Comparison of ENCODE assay signal across 9 cellular contexts in the genomic region with DNA sequence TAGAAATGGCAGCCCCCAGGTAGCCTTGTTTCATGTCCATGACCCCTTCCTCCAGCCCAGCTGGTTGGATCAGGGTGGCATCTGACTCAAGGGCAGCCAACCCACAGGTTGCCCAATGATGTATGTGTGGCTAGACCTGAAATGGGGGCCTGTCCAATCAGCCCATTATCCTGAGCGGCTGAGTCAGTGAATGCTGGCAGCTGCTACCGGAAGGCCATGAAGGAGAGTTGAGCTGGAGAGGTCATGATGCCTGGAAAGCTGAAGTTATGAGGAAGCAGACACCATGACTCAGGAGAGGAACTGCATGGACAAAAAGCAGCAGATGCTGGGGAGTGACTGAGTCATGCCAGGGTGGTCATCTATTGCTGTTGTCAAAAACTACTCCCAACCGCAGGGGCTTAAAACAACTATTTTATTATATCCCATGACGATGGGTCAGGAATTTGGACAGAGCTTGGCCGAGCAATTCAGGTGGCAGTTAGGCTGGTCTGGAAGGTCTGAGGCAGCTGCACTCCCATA.
DNase-seq lines count a peak whose midpoint lies in the region; ATAC-seq and TF ChIP-seq lines count a peak whose summit lies in the region.
"Had no signal": no experiment of that assay in that cellular context is flagged by ENCODE, and none has a peak within 500 bp of the region (broad histone marks: within the 10 kb centered on the region; RNA-seq: fewer than 3 reads in every experiment).

No MANE protein-coding gene starts in this region.

- H2AFZ ChIP-seq in PC-3 (ENCODE audit: low read length) (peak overlapping the region; percentile 34; the same call in 1 of the 2 replicates), osteoblast (ENCODE audit: low read length) (no peak overlapping the region)

- intact Hi-C loops in PC-3 (cut with micrococcal nuclease) = loop anchor here (1.0 kb wide), 1 partner anchor 27 kb away; no protein-coding TSS in a partner anchor

- ATAC-seq in PC-3 = peak; percentile 90
- no peak for ATAC-seq in HG03159 (IDR thresholded peaks at IDR 0.05; ENCODE audit: unreplicated experiment)

- no peaks in the 10 kb centered on the region for H3F3A ChIP-seq in PC-3 (ENCODE audit: low read length, unreplicated experiment)

- TF ChIP-seq CTCF in PC-3 (conservative IDR thresholded peaks at IDR 0.05; ENCODE audit: low read depth, low read length) = no peak
- no peak for TF ChIP-seq CTCF in osteoblast (IDR thresholded peaks at IDR 0.05; ENCODE audit: extremely low read depth, low read depth, low read length)

- in situ Hi-C loops in G401 (cut with HindIII; ENCODE audit: low sequenced_read_pairs) = no loop called here

- POLR2A ChIA-PET in PC-3 (lab: Charles Lee; ENCODE audit: unreplicated experiment) = interaction anchor here (0.6 kb wide), 1 partner anchor 19 kb away, joined by 3 read pairs; no protein-coding TSS in a partner anchor

- DNase-seq in G401 (ENCODE audit: low spot score) = peak; percentile 7
- DNase-seq in PC-3 = peak; percentile 98
- peak; percentile 97 to 99 for DNase-seq in dermis microvascular lymphatic vessel endothelial cell (ENCODE audit: low read depth in 2 of 2)
- DNase-seq in osteoblast (ENCODE audit: insufficient read length, low spot score, missing footprints) = peak; percentile 100
- no peak for DNase-seq in NCI-H187 treated with DMSO at 0.1 percent for 48 hours (lab: John Stamatoyannopoulos, UW)
- no peak for DNase-seq in inferior parietal cortex (ENCODE audit: extremely low spot score)
- DNase-seq in H7 = no peak
- DNase-seq: NCI-H524 treated with DMSO at 0.1 percent for 48 hours had no signal

- H3K4me1 ChIP-seq in PC-3 (ENCODE audit: insufficient read depth, low read length) (peaks cover 36% of the 10 kb centered on the region), osteoblast (ENCODE audit: insufficient read depth, low read length) (peaks cover 31% of the 10 kb centered on the region)

- H4K20me1 ChIP-seq in PC-3 (ENCODE audit: low read length) = no peaks in the 10 kb centered on the region
- H4K20me1 ChIP-seq in osteoblast (ENCODE audit: insufficient read depth, low read length) = no peaks in the 10 kb centered on the region

- H3K9me2 ChIP-seq in PC-3 (replicated peaks; ENCODE audit: low read length) = no peaks in the 10 kb centered on the region

- peak overlapping the region; percentile 94 for H3K27ac ChIP-seq in PC-3 (ENCODE audit: low read length)
- peak overlapping the region; percentile 65 for H3K27ac ChIP-seq in osteoblast (ENCODE audit: low read depth, low read length)

- no peaks in the 10 kb centered on the region for H3K9me3 ChIP-seq in PC-3 (ENCODE audit: low read length)
- no peaks in the 10 kb centered on the region for H3K9me3 ChIP-seq in osteoblast (ENCODE audit: low read depth, low read length)

- no TSS peak for BruUV-seq in PC-3 (replicated peaks; lab: Mats Ljungman, UMichigan)

- H3K79me2 ChIP-seq in PC-3 (ENCODE audit: low read length) (no peaks in the 10 kb centered on the region), osteoblast (ENCODE audit: insufficient read depth, low read length) (no peaks in the 10 kb centered on the region)

- peak overlapping the region; percentile 46 for H3K9ac ChIP-seq in PC-3 (ENCODE audit: low read length)

- H3K4me3 ChIP-seq in PC-3 (ENCODE audit: low read length) = no peak overlapping the region; the same call in 1 of the 2 replicates
- no peak overlapping the region for H3K4me3 ChIP-seq in osteoblast (ENCODE audit: insufficient read depth, low read length)
- H3K4me3 ChIP-seq in H7 (ENCODE audit: insufficient read depth, low read depth, low read length) = no peak overlapping the region

- CTCF ChIA-PET in PC-3 (lab: Charles Lee) = interaction anchor here (1.0 kb wide), 1 partner anchor 23 kb away, joined by 6 read pairs; no protein-coding TSS in a partner anchor

- H3K27me3 ChIP-seq in PC-3 (ENCODE audit: low read length) = no peaks in the 10 kb centered on the region
- H3K27me3 ChIP-seq in osteoblast (ENCODE audit: insufficient read depth, low read length) = peaks cover 6% of the 10 kb centered on the region
- peaks cover 1% of the 10 kb centered on the region; the same call in 1 of the 2 replicates for H3K27me3 ChIP-seq in H7 (ENCODE audit: control insufficient read depth, insufficient read depth, low read length)

- H3K4me2 ChIP-seq in PC-3 (ENCODE audit: low read length) (peak overlapping the region; percentile 64), osteoblast (ENCODE audit: insufficient read depth, low read length) (peak overlapping the region; percentile 18)

- H3K36me3 ChIP-seq in PC-3 (ENCODE audit: low read depth, low read length) = no peaks in the 10 kb centered on the region
- no peaks in the 10 kb centered on the region for H3K36me3 ChIP-seq in osteoblast (ENCODE audit: insufficient read depth, low read length)
- H3K36me3 ChIP-seq in H7 (replicated peaks; ENCODE audit: control insufficient read depth, insufficient read depth, low read length) = no peaks in the 10 kb centered on the region

Comparison
In these comparisons a context has a peak if more than half of its experiments do, and no peak if none do; other contexts are left out.
1. DNase-seq: peak in G401 (single experiment), PC-3 (single experiment), dermis microvascular lymphatic vessel endothelial cell (2 of 2) and osteoblast (single experiment); none in NCI-H187 treated with DMSO at 0.1 percent for 48 hours (single experiment), inferior parietal cortex (single experiment) and H7 (single experiment).